8 cellular contexts compared by ENCODE assay signal in the genomic region with DNA sequence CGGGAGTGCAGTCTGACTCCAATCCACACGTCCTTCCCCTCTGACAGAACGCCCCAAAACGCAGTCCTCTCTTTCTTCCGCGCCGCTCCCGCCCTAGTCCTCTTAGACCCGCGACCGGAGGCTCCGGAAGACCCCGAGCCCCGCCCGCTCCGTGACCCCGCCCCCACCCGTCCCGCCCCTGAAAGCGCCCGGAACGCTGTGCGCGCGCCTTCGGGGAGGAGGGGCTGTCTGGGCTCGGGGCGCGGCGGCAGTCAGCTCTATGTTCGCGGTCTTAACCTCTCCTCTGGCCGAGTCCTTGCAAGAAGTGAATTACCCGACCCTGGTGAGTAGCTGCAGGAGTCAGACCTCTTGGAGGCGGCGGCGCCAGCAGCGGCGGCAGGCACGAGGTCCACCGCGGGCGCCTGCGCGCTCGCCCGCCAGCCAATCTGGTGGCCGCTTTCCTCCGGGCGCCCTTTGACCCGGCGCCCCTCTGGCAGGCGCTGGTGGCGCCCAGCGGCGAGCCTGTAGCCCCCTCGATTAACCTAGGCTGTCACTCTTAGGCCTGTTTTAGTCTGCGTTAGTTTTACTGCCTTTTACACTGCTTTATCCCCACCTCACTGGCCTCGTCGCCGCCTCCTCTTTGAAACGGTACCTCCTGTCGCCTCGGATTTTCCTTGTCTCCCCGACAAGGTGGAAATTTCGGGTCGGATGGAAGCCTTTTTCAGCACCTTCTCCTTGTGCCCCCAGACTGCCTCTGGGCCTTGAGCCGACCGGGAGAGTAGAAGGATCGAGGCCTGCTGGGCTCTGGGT. TPM values are rescaled to one million over a fixed set of nuclear protein-coding genes. Genes with fewer than 3 reads are reported as not detected.
DNase-seq lines count a peak whose midpoint lies in the region; ATAC-seq and TF ChIP-seq lines count a peak whose summit lies in the region.

A gene with protein sequence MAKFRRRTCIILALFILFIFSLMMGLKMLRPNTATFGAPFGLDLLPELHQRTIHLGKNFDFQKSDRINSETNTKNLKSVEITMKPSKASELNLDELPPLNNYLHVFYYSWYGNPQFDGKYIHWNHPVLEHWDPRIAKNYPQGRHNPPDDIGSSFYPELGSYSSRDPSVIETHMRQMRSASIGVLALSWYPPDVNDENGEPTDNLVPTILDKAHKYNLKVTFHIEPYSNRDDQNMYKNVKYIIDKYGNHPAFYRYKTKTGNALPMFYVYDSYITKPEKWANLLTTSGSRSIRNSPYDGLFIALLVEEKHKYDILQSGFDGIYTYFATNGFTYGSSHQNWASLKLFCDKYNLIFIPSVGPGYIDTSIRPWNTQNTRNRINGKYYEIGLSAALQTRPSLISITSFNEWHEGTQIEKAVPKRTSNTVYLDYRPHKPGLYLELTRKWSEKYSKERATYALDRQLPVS (plus strand): TSS at position 219 of the 789 bp plus-strand sequence. CDS start 8,905 bp downstream, outside the sequence.

- H3K36me3 Mint-ChIP-seq in activated naive CD8-positive, alpha-beta T cell: peaks cover 2% of the 10 kb centered on the region

- peak within 1 kb of the TSS; percentile 73 to 94 for H3K27ac ChIP-seq in ovary
- peak within 1 kb of the TSS; percentile 97 for H3K27ac ChIP-seq in thymus (ENCODE audit: low read depth)

- TF ChIP-seq POLR2A in GM10847 (IDR thresholded peaks at IDR 0.05; ENCODE audit: extremely low read depth, insufficient read length): peak; percentile 73
- TF ChIP-seq POLR2A in ovary (IDR thresholded peaks at IDR 0.05): peak; percentile 37

- H3K9me3 ChIP-seq in ovary: no peaks in the 10 kb centered on the region
- H3K9me3 ChIP-seq in thymus (ENCODE audit: control insufficient read depth): no peaks in the 10 kb centered on the region

- DNase-seq in NCI-H1092 treated with DMSO at 0.1 percent for 48 hours (lab: John Stamatoyannopoulos, UW) (peak; percentile 72), SKM-1 treated with dmso at 0.1 percent for 144 hours (lab: John Stamatoyannopoulos, UW; ENCODE audit: unreplicated experiment) (peak; percentile 74), head of caudate nucleus (peak; percentile 43 to 90 (median 78)), ovary (peak; percentile 83 to 91 (median 85))

- H3K27me3 ChIP-seq in ovary (no peaks in the 10 kb centered on the region), thymus (ENCODE audit: control insufficient read depth, insufficient read depth) (no peaks in the 10 kb centered on the region)

- WGBS in ovary, 3 donors: 0 to 1% (median 1%) methylated on average over 64 to 70 of the region's 70 CpGs
- under 1% methylated on average over 70 of the region's 70 CpGs for WGBS in thymus

- no peak for TF ChIP-seq CTCF in ovary (IDR thresholded peaks at IDR 0.05)

- H3K27ac Mint-ChIP-seq in activated naive CD8-positive, alpha-beta T cell: peak within 1 kb of the TSS; percentile 97

- no peak for TF ChIP-seq EP300 in ovary (IDR thresholded peaks at IDR 0.05)

- ATAC-seq in HG02623 (IDR thresholded peaks at IDR 0.05; ENCODE audit: unreplicated experiment): peak; percentile 79

- no peaks in the 10 kb centered on the region for H3K4me1 ChIP-seq in ovary (ENCODE audit: insufficient read depth)
- H3K4me1 ChIP-seq in thymus (ENCODE audit: control insufficient read depth, insufficient read depth, low read length): no peaks in the 10 kb centered on the region

- intact Hi-C loops in head of caudate nucleus (cut with DNase I) (no loop called here), ovary (cut with DNase I) (no loop called here)

- H3K36me3 ChIP-seq in ovary: no peaks in the 10 kb centered on the region
- H3K36me3 ChIP-seq in thymus (ENCODE audit: control insufficient read depth, insufficient read depth): no peaks in the 10 kb centered on the region

- H3K4me3 ChIP-seq in ovary: peak within 1 kb of the TSS; percentile 59
- H3K4me3 ChIP-seq in thymus (ENCODE audit: low read length): peak within 1 kb of the TSS; percentile 83

- peak within 1 kb of the TSS; percentile 96 for H3K4me3 Mint-ChIP-seq in activated naive CD8-positive, alpha-beta T cell

- H3K4me1 Mint-ChIP-seq in activated naive CD8-positive, alpha-beta T cell (ENCODE audit: low read depth): peaks cover 56% of the 10 kb centered on the region

- H3K27me3 Mint-ChIP-seq in activated naive CD8-positive, alpha-beta T cell: no peaks in the 10 kb centered on the region

- H3K9me3 Mint-ChIP-seq in activated naive CD8-positive, alpha-beta T cell (ENCODE audit: low read depth): no peaks in the 10 kb centered on the region

RNA-seq across cellular contexts. Expression of the gene that starts here (rescaled TPM):
- total RNA-seq in ovary: 10 to 100 TPM in 4 of 7 donors, 1 to 10 TPM in 3; 5.7 to 12.8 (median 10.4) TPM
- 1 to 10 TPM; 6.0 to 8.9 TPM for polyA plus RNA-seq in ovary
- 5.8 TPM for polyA plus RNA-seq in thymus

Comparison
In these comparisons a context has a peak if more than half of its experiments do, and no peak if none do; other contexts are left out.
1. Peak in every context shown above with its lines: DNase-seq, ATAC-seq, H3K4me3 ChIP-seq and H3K27ac ChIP-seq.